1 cellular context compared by ENCODE assay signal in the genomic region with DNA sequence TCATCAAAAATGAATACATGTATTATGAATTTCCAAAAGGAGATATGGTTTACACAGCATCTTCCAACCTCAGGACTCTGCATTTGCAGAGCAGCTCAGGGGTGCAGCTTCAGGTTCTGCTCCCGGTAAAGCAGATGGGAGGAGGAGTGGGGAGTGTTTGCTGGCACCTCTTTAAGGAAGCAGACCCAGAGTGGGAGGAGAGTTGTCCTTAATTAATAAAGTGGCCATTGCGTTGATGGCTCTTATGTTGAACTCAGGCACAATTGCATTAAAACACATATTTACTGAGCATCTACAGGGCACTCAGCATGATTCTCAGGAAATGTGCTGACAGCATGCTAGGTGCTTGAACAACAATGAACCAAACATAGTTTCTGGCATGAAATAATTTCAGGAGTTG.
TF ChIP-seq lines count a peak whose summit lies in the region.

No MANE protein-coding gene starts in this region.

TF ChIP-seq in H1, 55 proteins besides CTCF, POLR2A, EP300 and RAD21:
- no peak for TF ChIP-seq JUN (IDR thresholded peaks at IDR 0.05; ENCODE audit: low read depth, low read length)
- no peak for TF ChIP-seq ZNF274 (IDR thresholded peaks at IDR 0.05; ENCODE audit: borderline replicate concordance, extremely low read depth, low read length)
